ENCODE assay signal across 29 cellular contexts in genomic region chr18:25074925-25075693, GRCh38.
A peak's percentile ranks its signal among the peaks of the same experiment; 100 is the strongest.
DNase-seq lines count a peak whose midpoint lies in the region; ATAC-seq and TF ChIP-seq lines count a peak whose summit lies in the region.
"Had no signal": no experiment of that assay in that cellular context is flagged by ENCODE, and none has a peak within 500 bp of the region (broad histone marks: within the 10 kb centered on the region; RNA-seq: fewer than 3 reads in every experiment).

No MANE protein-coding gene starts in this region.

- POLR2A ChIA-PET in naive thymus-derived CD8-positive, alpha-beta T cell (lab: Charles Lee) = no interaction called here

- intact Hi-C loops in right cardiac atrium (cut with DNase I) = no loop called here

- H3K27ac ChIP-seq in cardiac muscle cell = peak overlapping the region; percentile 2
- H3K27ac ChIP-seq in right cardiac atrium (ENCODE audit: low read length) = no peak overlapping the region
- H3K27ac ChIP-seq in ectodermal cell (ENCODE audit: insufficient read depth, low read depth, low read length, poor library complexity, severe bottlenecking) = peak overlapping the region; percentile 9
- H3K27ac ChIP-seq: A549, breast epithelium, PC-9 had no signal

- TF ChIP-seq CTCF in cardiac muscle cell (IDR thresholded peaks at IDR 0.05; ENCODE audit: low read depth, low read length) (no peak), mesothelial cell of epicardium (IDR thresholded peaks at IDR 0.05; ENCODE audit: unreplicated experiment) (no peak)

- H3K27me3 Mint-ChIP-seq in mesothelial cell of epicardium (ENCODE audit: low read depth) = no peaks in the 10 kb centered on the region
- H3K27me3 Mint-ChIP-seq in naive thymus-derived CD8-positive, alpha-beta T cell = peaks cover 0 to 4% (median 0%) of the 10 kb centered on the region in 5 donors
- H3K27me3 Mint-ChIP-seq: activated naive CD4-positive, alpha-beta T cell treated with anti-CD3 and anti-CD28 coated beads, Interleukin-2, amount 10 ng/mL, durations not matched to agents 7 days and 5 days; CD4-positive, alpha-beta memory T cell had no signal

- no peaks in the 10 kb centered on the region for H3K36me3 Mint-ChIP-seq in mesothelial cell of epicardium
- H3K36me3 Mint-ChIP-seq in naive thymus-derived CD8-positive, alpha-beta T cell = no peaks in the 10 kb centered on the region
- H3K36me3 Mint-ChIP-seq: activated naive CD4-positive, alpha-beta T cell treated with anti-CD3 and anti-CD28 coated beads, Interleukin-2, amount 10 ng/mL, durations not matched to agents 7 days and 5 days; CD4-positive, alpha-beta memory T cell had no signal

- DNase-seq in cardiac muscle cell (ENCODE audit: low read depth in 1 of 2, low spot score in 1 of 2) (no peak), right cardiac atrium (no peak), mesothelial cell of epicardium (ENCODE audit: low spot score in 2 of 2, unreplicated experiment in 2 of 2) (no peak), A172 (ENCODE audit: low spot score) (no peak)
- no peak for DNase-seq in naive thymus-derived CD8-positive, alpha-beta T cell
- no peak for DNase-seq in activated CD4-positive, CD25-positive, alpha-beta regulatory T cell (lab: John Stamatoyannopoulos, UW)
- DNase-seq: activated CD4-positive, alpha-beta T cell treated with anti-CD3 and anti-CD28 coated beads, Interleukin-2, amount 50 U/mL, for 48 hours; activated CD8-positive, alpha-beta memory T cell treated with anti-CD3 and anti-CD28 coated beads, Interleukin-2, amount 50 U/mL, for 4 hours; activated naive CD4-positive, alpha-beta T cell treated with anti-CD3 and anti-CD28 coated beads, Interleukin-2, amount 10 ng/mL, durations not matched to agents 7 days and 5 days; CD4-positive, alpha-beta memory T cell; effector CD8-positive, alpha-beta T cell; erythroblast; foreskin fibroblast; KG1; MG63; NCI-H1105 treated with DMSO at 0.1 percent for 48 hours; NCI-H2081 treated with DMSO at 0.1 percent for 48 hours; occipital lobe; PC-9; stimulated activated naive CD8-positive, alpha-beta T cell treated with anti-CD3 and anti-CD28 coated beads, Interleukin-15, Interleukin-2, amounts not matched to agents 100 U/mL and 50 U/mL, for 24 hours; T-helper 9 cell had no signal

- H3K27me3 ChIP-seq in cardiac muscle cell (no peaks in the 10 kb centered on the region), right cardiac atrium (ENCODE audit: control insufficient read depth, insufficient read depth) (no peaks in the 10 kb centered on the region), ectodermal cell (ENCODE audit: control insufficient read depth, insufficient read depth, low read length, poor library complexity, severe bottlenecking) (no peaks in the 10 kb centered on the region)
- H3K27me3 ChIP-seq: breast epithelium, MG63 had no signal

- no peak for ATAC-seq in right cardiac atrium
- no peak for ATAC-seq in GM18498 (IDR thresholded peaks at IDR 0.05; ENCODE audit: unreplicated experiment)
- ATAC-seq in naive thymus-derived CD8-positive, alpha-beta T cell = no peak
- ATAC-seq: A549; HCT116; Right ventricle myocardium inferior; stimulated activated naive CD8-positive, alpha-beta T cell treated with anti-CD3 and anti-CD28 coated beads, Interleukin-15, Interleukin-2, amounts not matched to agents 100 U/mL and 50 U/mL, for 24 hours had no signal

- H3K9me3 ChIP-seq in cardiac muscle cell (ENCODE audit: low read depth) = no peaks in the 10 kb centered on the region
- H3K9me3 ChIP-seq in right cardiac atrium (ENCODE audit: control insufficient read depth, low read length) = no peaks in the 10 kb centered on the region
- H3K9me3 ChIP-seq in ectodermal cell (ENCODE audit: control insufficient read depth, low read length) = no peaks in the 10 kb centered on the region
- H3K9me3 ChIP-seq: A549, breast epithelium, MG63 had no signal

- no peak overlapping the region for H3K4me3 ChIP-seq in cardiac muscle cell
- H3K4me3 ChIP-seq in right cardiac atrium (ENCODE audit: low read length) = no peak overlapping the region
- no peak overlapping the region for H3K4me3 ChIP-seq in ectodermal cell (ENCODE audit: insufficient read depth, low read depth, low read length)
- H3K4me3 ChIP-seq: A549, breast epithelium, MG63, PC-9, skin epidermis had no signal

- WGBS in right cardiac atrium = 85% methylated on average over 9 of the region's 9 CpGs
- 55 to 57% methylated on average over 9 of the region's 9 CpGs for WGBS in ectodermal cell, 2 experiments

- H3K4me1 Mint-ChIP-seq in mesothelial cell of epicardium = peaks cover 64% of the 10 kb centered on the region
- H3K4me1 Mint-ChIP-seq in naive thymus-derived CD8-positive, alpha-beta T cell = no peaks in the 10 kb centered on the region
- H3K4me1 Mint-ChIP-seq: activated naive CD4-positive, alpha-beta T cell treated with anti-CD3 and anti-CD28 coated beads, Interleukin-2, amount 10 ng/mL, durations not matched to agents 7 days and 5 days; CD4-positive, alpha-beta memory T cell had no signal

- H3K36me3 ChIP-seq in cardiac muscle cell (no peaks in the 10 kb centered on the region), ectodermal cell (ENCODE audit: control insufficient read depth, insufficient read depth, low read length) (peaks cover 4% of the 10 kb centered on the region)
- H3K36me3 ChIP-seq: breast epithelium, MG63 had no signal

- H3K4me1 ChIP-seq in cardiac muscle cell (ENCODE audit: low read depth) (peaks cover 44% of the 10 kb centered on the region), right cardiac atrium (ENCODE audit: control insufficient read depth, insufficient read depth, low read length) (peaks cover 5% of the 10 kb centered on the region), ectodermal cell (ENCODE audit: control insufficient read depth, insufficient read depth, low read length) (peaks cover 65% of the 10 kb centered on the region)
- H3K4me1 ChIP-seq: A549, breast epithelium had no signal

- H3K27ac Mint-ChIP-seq in mesothelial cell of epicardium = peak overlapping the region; percentile 14
- no peak overlapping the region for H3K27ac Mint-ChIP-seq in naive thymus-derived CD8-positive, alpha-beta T cell
- H3K27ac Mint-ChIP-seq: activated naive CD4-positive, alpha-beta T cell treated with anti-CD3 and anti-CD28 coated beads, Interleukin-2, amount 10 ng/mL, durations not matched to agents 7 days and 5 days; activated T-helper 1 cell treated with anti-CD3 and anti-CD28 coated beads, Interleukin-12 subunit alpha, Interleukin-12 subunit beta, Interleukin-2, Interleukin-4 antibody, amounts not matched to agents 30 ng/mL and 10 ng/mL and 1 ng/mL, durations not matched to agents 14 hours and 24 hours and 36 hours; CD4-positive, alpha-beta memory T cell had no signal

- H3K4me3 Mint-ChIP-seq in mesothelial cell of epicardium = no peak overlapping the region
- no peak overlapping the region for H3K4me3 Mint-ChIP-seq in naive thymus-derived CD8-positive, alpha-beta T cell
- H3K4me3 Mint-ChIP-seq: activated naive CD4-positive, alpha-beta T cell treated with anti-CD3 and anti-CD28 coated beads, Interleukin-2, amount 10 ng/mL, durations not matched to agents 7 days and 5 days; activated T-helper 1 cell treated with anti-CD3 and anti-CD28 coated beads, Interleukin-12 subunit alpha, Interleukin-12 subunit beta, Interleukin-2, Interleukin-4 antibody, amounts not matched to agents 30 ng/mL and 10 ng/mL and 1 ng/mL, durations not matched to agents 14 hours and 24 hours and 36 hours; CD4-positive, alpha-beta memory T cell had no signal

- no peaks in the 10 kb centered on the region for H3K9me3 Mint-ChIP-seq in mesothelial cell of epicardium
- H3K9me3 Mint-ChIP-seq in naive thymus-derived CD8-positive, alpha-beta T cell = no peaks in the 10 kb centered on the region
- H3K9me3 Mint-ChIP-seq: activated naive CD4-positive, alpha-beta T cell treated with anti-CD3 and anti-CD28 coated beads, Interleukin-2, amount 10 ng/mL, durations not matched to agents 7 days and 5 days; activated T-helper 1 cell treated with anti-CD3 and anti-CD28 coated beads, Interleukin-12 subunit alpha, Interleukin-12 subunit beta, Interleukin-2, Interleukin-4 antibody, amounts not matched to agents 30 ng/mL and 10 ng/mL and 1 ng/mL, durations not matched to agents 14 hours and 24 hours and 36 hours; CD4-positive, alpha-beta memory T cell had no signal
